ENCODE assay signal across 27 cellular contexts in genomic region chr5:136963521-136963920, GRCh38.
"Had no signal": no experiment of that assay in that cellular context is flagged by ENCODE, and none has a peak within 500 bp of the region (broad histone marks: within the 10 kb centered on the region; RNA-seq: fewer than 3 reads in every experiment).

No MANE protein-coding gene starts in this region.

- H3K9me3 ChIP-seq: esophagus squamous epithelium, mucosa of descending colon, prostate gland, thyroid gland had no signal

- H3K27ac Mint-ChIP-seq: immature natural killer cell; mesothelial cell of epicardium; naive B cell; natural killer cell treated with Interleukin-12 subunit alpha and Interleukin-12 subunit beta and Interleukin-15 and Interleukin-18, amount 100 ng/mL, for 72 hours; stimulated activated effector memory CD8-positive, alpha-beta T cell treated with anti-CD3 and anti-CD28 coated beads, Interleukin-12 subunit alpha, Interleukin-12 subunit beta, amount 100 ng/mL, for 72 hours had no signal

- H3K27me3 Mint-ChIP-seq: naive B cell; natural killer cell treated with Interleukin-12 subunit alpha and Interleukin-12 subunit beta and Interleukin-15 and Interleukin-18, amount 100 ng/mL, for 72 hours had no signal

- H3K36me3 ChIP-seq: esophagus squamous epithelium, prostate gland, right atrium auricular region, stomach, thyroid gland had no signal

- H3K27me3 ChIP-seq: esophagus squamous epithelium, right atrium auricular region, stomach, thyroid gland had no signal

- DNase-seq: dermis blood vessel endothelial cell; effector memory CD4-positive, alpha-beta T cell; erythroblast; esophagus squamous epithelium; hypothalamus; immature natural killer cell; islet precursor cell; kidney glomerular epithelial cell; mesenchymal stem cell; mucosa of descending colon; naive B cell; nucleus accumbens; stimulated activated CD4-positive, alpha-beta T cell treated with anti-CD3 and anti-CD28 coated beads, Interleukin-2, amount 100 ng/mL, for 24 hours; stimulated activated CD4-positive, alpha-beta T cell treated with anti-CD3 and anti-CD28 coated beads, Interleukin-4, amount 100 ng/mL, for 24 hours; stimulated activated naive CD4-positive, alpha-beta T cell treated with Interleukin-2 at 50 U/mL for 16 hours; stomach; thyroid gland; trophoblast cell had no signal

- H3K4me1 Mint-ChIP-seq: immature natural killer cell; naive B cell; stimulated activated effector memory CD8-positive, alpha-beta T cell treated with anti-CD3 and anti-CD28 coated beads, Interleukin-12 subunit alpha, Interleukin-12 subunit beta, amount 100 ng/mL, for 72 hours had no signal

- H3K36me3 Mint-ChIP-seq: immature natural killer cell; mesothelial cell of epicardium; naive B cell; natural killer cell treated with Interleukin-12 subunit alpha and Interleukin-12 subunit beta and Interleukin-15 and Interleukin-18, amount 100 ng/mL, for 72 hours; stimulated activated effector memory CD8-positive, alpha-beta T cell treated with anti-CD3 and anti-CD28 coated beads, Interleukin-12 subunit alpha, Interleukin-12 subunit beta, amount 100 ng/mL, for 72 hours had no signal

- H3K27ac ChIP-seq: coronary artery, esophagus squamous epithelium, prostate gland, right atrium auricular region, stomach, thyroid gland had no signal

- ATAC-seq: left lobe of liver; mucosa of descending colon; natural killer cell treated with Interleukin-12 subunit alpha and Interleukin-12 subunit beta and Interleukin-15 and Interleukin-18, amount 100 ng/mL, for 72 hours; sciatic nerve; stimulated activated effector memory CD8-positive, alpha-beta T cell treated with anti-CD3 and anti-CD28 coated beads, Interleukin-12 subunit alpha, Interleukin-12 subunit beta, amount 100 ng/mL, for 72 hours had no signal

- H3K4me3 Mint-ChIP-seq: immature natural killer cell; mesothelial cell of epicardium; naive B cell; natural killer cell treated with Interleukin-12 subunit alpha and Interleukin-12 subunit beta and Interleukin-15 and Interleukin-18, amount 100 ng/mL, for 72 hours; stimulated activated effector memory CD8-positive, alpha-beta T cell treated with anti-CD3 and anti-CD28 coated beads, Interleukin-12 subunit alpha, Interleukin-12 subunit beta, amount 100 ng/mL, for 72 hours had no signal

- H3K4me1 ChIP-seq: esophagus squamous epithelium, prostate gland, right atrium auricular region, stomach, thyroid gland had no signal

- H3K4me3 ChIP-seq: coronary artery, esophagus squamous epithelium, lung, mucosa of descending colon, prostate gland, right atrium auricular region, stomach, thyroid gland had no signal
